1 cellular context compared by ENCODE assay signal in genomic region chr16:85027349-85027967, GRCh38.
A peak's percentile ranks its signal among the peaks of the same experiment; 100 is the strongest.
TF ChIP-seq lines count a peak whose summit lies in the region.

A gene with protein sequence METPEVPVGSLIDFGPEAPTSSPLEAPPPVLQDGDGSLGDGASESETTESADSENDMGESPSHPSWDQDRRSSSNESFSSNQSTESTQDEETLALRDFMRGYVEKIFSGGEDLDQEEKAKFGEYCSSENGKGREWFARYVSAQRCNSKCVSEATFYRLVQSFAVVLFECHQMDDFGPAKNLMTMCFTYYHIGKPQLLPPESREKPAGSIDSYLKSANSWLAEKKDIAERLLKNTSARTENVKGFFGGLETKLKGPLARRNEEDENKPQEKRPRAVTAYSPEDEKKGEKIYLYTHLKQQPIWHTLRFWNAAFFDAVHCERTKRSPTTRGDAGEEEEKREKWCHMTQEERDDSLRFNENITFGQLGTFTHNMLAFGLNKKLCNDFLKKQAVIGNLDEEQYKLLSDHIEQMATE (plus strand): TSS chr16:85027795. CDS start chr16:85067072, 39,277 bp downstream.

TF ChIP-seq in K562, 482 proteins besides CTCF, POLR2A, EP300 and RAD21 (continued from another document and continues in another):
- TF ChIP-seq EHMT2 (IDR thresholded peaks at IDR 0.05) (no peak), CBX3 (IDR thresholded peaks at IDR 0.05; ENCODE audit: borderline replicate concordance in 1 of 2, low read length in 2 of 2) (no peak), ZBTB17 (CRISPR knock-in tag; IDR thresholded peaks at IDR 0.05) (0 out of 2 replicates have a peak, but pooled peaks have one; percentile 50), EZH2 (IDR thresholded peaks at IDR 0.05; ENCODE audit: borderline replicate concordance, low read depth, low read length) (no peak), MAFK (IDR thresholded peaks at IDR 0.05; ENCODE audit: low read length) (peak; percentile 36; the same call in 1 of the 2 replicates), TOE1 (IDR thresholded peaks at IDR 0.05; ENCODE audit: borderline replicate concordance) (peak; percentile 100), TOE1 (CRISPR knock-in tag; IDR thresholded peaks at IDR 0.05; ENCODE audit: borderline replicate concordance, low read depth) (no peak), NR2C2 (CRISPR knock-in tag; IDR thresholded peaks at IDR 0.05) (0 out of 2 replicates have a peak, but pooled peaks have one; percentile 27), NR2C2 (tag; IDR thresholded peaks at IDR 0.05) (no peak), ZNF668 (CRISPR knock-in tag; IDR thresholded peaks at IDR 0.05) (peak; percentile 64; the same call in 1 of the 2 replicates), MITF (IDR thresholded peaks at IDR 0.05) (0 out of 2 replicates have a peak, but pooled peaks have one; percentile 59), ZNF395 (CRISPR knock-in tag; IDR thresholded peaks at IDR 0.05) (peak; percentile 59; the same call in 1 of the 2 replicates), RBM17 (IDR thresholded peaks at IDR 0.05; ENCODE audit: borderline replicate concordance, low read depth, low read length) (no peak), USF1 (CRISPR knock-in tag; IDR thresholded peaks at IDR 0.05) (peak; percentile 97), KLF10 (CRISPR knock-in tag; IDR thresholded peaks at IDR 0.05) (no peak), MTA3 (IDR thresholded peaks at IDR 0.05; ENCODE audit: borderline replicate concordance) (peak; percentile 78; the same call in 1 of the 2 replicates), ZBTB40 (IDR thresholded peaks at IDR 0.05) (peak; percentile 57), ZBTB40 (CRISPR knock-in tag; IDR thresholded peaks at IDR 0.05) (no peak), EWSR1 (IDR thresholded peaks at IDR 0.05; ENCODE audit: borderline replicate concordance, low read depth, partially characterized antibody) (no peak), ILF3 (IDR thresholded peaks at IDR 0.05; ENCODE audit: borderline replicate concordance) (no peak; the same call in 1 of the 2 replicates), NCOA2 (IDR thresholded peaks at IDR 0.05; ENCODE audit: partially characterized antibody in 2 of 2) (no peak), PKNOX1 (IDR thresholded peaks at IDR 0.05) (peak; percentile 98), HSF4 (CRISPR knock-in tag; IDR thresholded peaks at IDR 0.05; ENCODE audit: borderline replicate concordance) (no peak), SPI1 (IDR thresholded peaks at IDR 0.05; ENCODE audit: borderline replicate concordance, low read depth, low read length) (no peak), ZFP91 (CRISPR knock-in tag; IDR thresholded peaks at IDR 0.05) (no peak), ZNF121 (CRISPR knock-in tag; conservative IDR thresholded peaks at IDR 0.05) (no peak), JUNB (CRISPR knock-in tag; conservative IDR thresholded peaks at IDR 0.05) (0 out of 2 replicates have a peak, but pooled peaks have one; percentile 28), E2F3 (CRISPR knock-in tag; IDR thresholded peaks at IDR 0.05) (0 out of 2 replicates have a peak, but pooled peaks have one; percentile 37), RBFOX2 (IDR thresholded peaks at IDR 0.05; ENCODE audit: low read depth, low read length) (peak; percentile 87), CCAR2 (IDR thresholded peaks at IDR 0.05; ENCODE audit: low read depth, low read length) (no peak), ETV5 (CRISPR knock-in tag; IDR thresholded peaks at IDR 0.05; ENCODE audit: low read depth) (no peak)
- TF ChIP-seq, protein P1, sequence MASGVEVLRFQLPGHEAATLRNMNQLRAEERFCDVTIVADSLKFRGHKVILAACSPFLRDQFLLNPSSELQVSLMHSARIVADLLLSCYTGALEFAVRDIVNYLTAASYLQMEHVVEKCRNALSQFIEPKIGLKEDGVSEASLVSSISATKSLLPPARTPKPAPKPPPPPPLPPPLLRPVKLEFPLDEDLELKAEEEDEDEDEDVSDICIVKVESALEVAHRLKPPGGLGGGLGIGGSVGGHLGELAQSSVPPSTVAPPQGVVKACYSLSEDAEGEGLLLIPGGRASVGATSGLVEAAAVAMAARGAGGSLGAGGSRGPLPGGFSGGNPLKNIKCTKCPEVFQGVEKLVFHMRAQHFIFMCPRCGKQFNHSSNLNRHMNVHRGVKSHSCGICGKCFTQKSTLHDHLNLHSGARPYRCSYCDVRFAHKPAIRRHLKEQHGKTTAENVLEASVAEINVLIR (CRISPR knock-in tag; IDR thresholded peaks at IDR 0.05) = no peak
- TF ChIP-seq, protein P2, sequence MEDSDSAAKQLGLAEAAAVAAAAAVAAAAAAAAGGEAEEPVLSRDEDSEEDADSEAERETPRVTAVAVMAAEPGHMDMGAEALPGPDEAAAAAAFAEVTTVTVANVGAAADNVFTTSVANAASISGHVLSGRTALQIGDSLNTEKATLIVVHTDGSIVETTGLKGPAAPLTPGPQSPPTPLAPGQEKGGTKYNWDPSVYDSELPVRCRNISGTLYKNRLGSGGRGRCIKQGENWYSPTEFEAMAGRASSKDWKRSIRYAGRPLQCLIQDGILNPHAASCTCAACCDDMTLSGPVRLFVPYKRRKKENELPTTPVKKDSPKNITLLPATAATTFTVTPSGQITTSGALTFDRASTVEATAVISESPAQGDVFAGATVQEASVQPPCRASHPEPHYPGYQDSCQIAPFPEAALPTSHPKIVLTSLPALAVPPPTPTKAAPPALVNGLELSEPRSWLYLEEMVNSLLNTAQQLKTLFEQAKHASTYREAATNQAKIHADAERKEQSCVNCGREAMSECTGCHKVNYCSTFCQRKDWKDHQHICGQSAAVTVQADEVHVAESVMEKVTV (CRISPR knock-in tag; IDR thresholded peaks at IDR 0.05) = peak; percentile 42
